In genomic region chr6:42448906-42449659, GRCh38 we compare ENCODE assay signal across 10 cellular contexts.
DNase-seq lines count a peak whose midpoint lies in the region; ATAC-seq and TF ChIP-seq lines count a peak whose summit lies in the region.
"Had no signal": no experiment of that assay in that cellular context is flagged by ENCODE, and none has a peak within 500 bp of the region (broad histone marks: within the 10 kb centered on the region; RNA-seq: fewer than 3 reads in every experiment).

No MANE protein-coding gene starts in this region.

- peak; percentile 19 for DNase-seq in EL
- DNase-seq in MM.1S = no peak
- no peak for DNase-seq in effector memory CD4-positive, alpha-beta T cell
- no peak for DNase-seq in nucleus accumbens (lab: John Stamatoyannopoulos, UW)
- DNase-seq in epidermal melanocyte (ENCODE audit: insufficient read length, low spot score) = no peak
- no peak for DNase-seq in HPDE6-E6E7 (ENCODE audit: extremely low spot score)
- DNase-seq: KG1 had no signal

- no peaks in the 10 kb centered on the region for H3K27me3 ChIP-seq in MM.1S (replicated peaks; ENCODE audit: insufficient read depth, low read length)
- no peaks in the 10 kb centered on the region for H3K27me3 ChIP-seq in effector memory CD4-positive, alpha-beta T cell (replicated peaks; ENCODE audit: control insufficient read depth, insufficient read depth, low read length, poor library complexity, severe bottlenecking)
- H3K27me3 ChIP-seq in neutrophil = peaks cover 11% of the 10 kb centered on the region
- H3K27me3 ChIP-seq: SJSA1 had no signal

- TF ChIP-seq CTCF in MM.1S (IDR thresholded peaks at IDR 0.05; ENCODE audit: low read length) (no peak), neutrophil (IDR thresholded peaks at IDR 0.05) (no peak)

- H3K4me2 ChIP-seq in MM.1S (ENCODE audit: low read depth, low read length) = peak overlapping the region; percentile 77; the same call in 1 of the 2 replicates

- H3K9me3 ChIP-seq in MM.1S (replicated peaks; ENCODE audit: insufficient read depth, low read length) (no peaks in the 10 kb centered on the region), neutrophil (no peaks in the 10 kb centered on the region)
- H3K9me3 ChIP-seq in effector memory CD4-positive, alpha-beta T cell (ENCODE audit: control insufficient read depth, low read length) = no peaks in the 10 kb centered on the region

- no peak overlapping the region for H3K4me3 ChIP-seq in MM.1S (ENCODE audit: low read length)
- H3K4me3 ChIP-seq in effector memory CD4-positive, alpha-beta T cell (ENCODE audit: insufficient read depth, low read depth, low read length, poor library complexity, severe bottlenecking) = peak overlapping the region; percentile 95
- H3K4me3 ChIP-seq in neutrophil (ENCODE audit: low read depth in 1 of 2, low read length in 1 of 2) = peak overlapping the region in 1 of 2 experiments; percentile 96
- H3K4me3 ChIP-seq: SJSA1 had no signal

- H4K20me1 ChIP-seq in MM.1S (ENCODE audit: insufficient read depth, low read length) = no peaks in the 10 kb centered on the region

- H3K9ac ChIP-seq in MM.1S (ENCODE audit: low read length) = no peak overlapping the region

- no peak overlapping the region for H2AFZ ChIP-seq in MM.1S (ENCODE audit: low read length)

- H3K79me2 ChIP-seq in MM.1S (ENCODE audit: low read length) = peaks cover 66% of the 10 kb centered on the region

- H3K9me2 ChIP-seq in MM.1S (replicated peaks; ENCODE audit: insufficient read depth, low read length) = no peaks in the 10 kb centered on the region

- peaks cover 16% of the 10 kb centered on the region for H3F3A ChIP-seq in MM.1S (ENCODE audit: insufficient read depth, low read length)

- no peak overlapping the region for H3K27ac ChIP-seq in MM.1S (ENCODE audit: low read length)
- H3K27ac ChIP-seq in effector memory CD4-positive, alpha-beta T cell (ENCODE audit: insufficient read depth, low read length, poor library complexity, severe bottlenecking) = peak overlapping the region; percentile 9
- H3K27ac ChIP-seq in neutrophil = peak overlapping the region; percentile 88
- H3K27ac ChIP-seq: SJSA1 had no signal

- no peak for ATAC-seq in activated CD4-positive, CD25-positive, alpha-beta regulatory T cell treated with anti-CD3 and anti-CD28 coated beads, Interleukin-2, amount 50 U/mL, for 24 hours

- H3K36me3 ChIP-seq in MM.1S (replicated peaks; ENCODE audit: insufficient read depth, low read length) = no peaks in the 10 kb centered on the region; the same call in 1 of the 2 replicates
- no peaks in the 10 kb centered on the region for H3K36me3 ChIP-seq in effector memory CD4-positive, alpha-beta T cell (ENCODE audit: control insufficient read depth, insufficient read depth, low read length)
- no peaks in the 10 kb centered on the region for H3K36me3 ChIP-seq in neutrophil

- H3K4me1 ChIP-seq in MM.1S (ENCODE audit: low read length) = peaks cover 12% of the 10 kb centered on the region; the same call in 1 of the 2 replicates
- H3K4me1 ChIP-seq in effector memory CD4-positive, alpha-beta T cell (ENCODE audit: control insufficient read depth, insufficient read depth, low read length, poor library complexity, severe bottlenecking) = peaks cover 17% of the 10 kb centered on the region
- H3K4me1 ChIP-seq in neutrophil (ENCODE audit: control insufficient read depth in 1 of 2, insufficient read depth in 1 of 2, low read depth in 1 of 2, low read length in 1 of 2) = peaks cover 39 to 46% of the 10 kb centered on the region in 2 experiments
